ENCODE assay signal across 2 cellular contexts in the genomic region with DNA sequence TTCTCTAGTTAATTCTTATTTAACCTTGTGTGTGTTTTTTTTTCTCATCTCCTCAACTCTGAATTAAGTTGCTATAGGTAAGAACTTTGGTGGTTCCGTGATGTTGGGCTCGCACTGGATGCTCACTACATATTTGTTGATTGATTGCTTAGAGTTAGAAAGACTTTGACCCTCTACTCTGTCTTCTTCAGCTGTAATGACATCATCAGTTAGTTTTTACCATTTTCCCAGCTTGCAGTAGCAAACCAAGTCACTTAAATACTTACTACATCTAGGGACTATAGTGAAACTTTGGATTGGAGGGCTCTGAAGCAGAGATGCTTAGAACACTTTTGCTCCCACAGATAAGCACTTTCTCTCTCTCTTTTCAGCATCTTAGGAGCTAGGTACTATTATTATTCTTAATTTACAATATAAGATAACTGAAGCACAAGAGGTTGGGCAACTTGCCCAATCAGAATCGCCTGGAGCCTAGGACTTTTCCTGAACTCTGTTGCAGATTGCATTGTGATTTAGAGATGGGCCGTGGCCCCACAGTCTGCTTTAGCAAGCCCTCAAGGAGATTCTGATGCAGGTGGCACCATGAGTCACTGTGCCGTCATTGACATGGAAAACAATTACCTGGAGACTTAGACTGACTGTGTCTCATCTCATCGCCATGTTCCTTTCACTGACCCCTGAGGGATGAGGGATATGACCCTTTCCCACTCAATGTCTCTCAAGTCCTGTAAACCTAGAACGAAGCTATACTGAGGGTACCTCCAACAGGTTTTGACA.
TF ChIP-seq lines count a peak whose summit lies in the region.

No MANE protein-coding gene starts in this region.

TF ChIP-seq in HCT116, 20 proteins besides CTCF, POLR2A, EP300 and RAD21:
- TF ChIP-seq FOSL1 (IDR thresholded peaks at IDR 0.05; ENCODE audit: low read depth) (peak; percentile 47), CBX3 (IDR thresholded peaks at IDR 0.05; ENCODE audit: low read depth) (no peak), SIN3A (IDR thresholded peaks at IDR 0.05; ENCODE audit: low read depth) (no peak)

TF ChIP-seq in H1, 55 proteins besides CTCF, POLR2A, EP300 and RAD21:
- no peak for TF ChIP-seq HDAC2 (IDR thresholded peaks at IDR 0.05; ENCODE audit: borderline replicate concordance in 1 of 2, low read depth in 2 of 2, low read length in 2 of 2)
- TF ChIP-seq SP2 (IDR thresholded peaks at IDR 0.05; ENCODE audit: low read length), result no peak
- TF ChIP-seq CBX8 (IDR thresholded peaks at IDR 0.05; ENCODE audit: borderline replicate concordance, low read depth, low read length), result no peak
- no peak for TF ChIP-seq TAF7 (optimal IDR thresholded peaks at IDR 0.05; ENCODE audit: borderline replicate concordance, low read depth, low read length)
- no peak for TF ChIP-seq BCL11A (IDR thresholded peaks at IDR 0.05; ENCODE audit: low read depth in 2 of 2, low read length in 2 of 2)
- no peak for TF ChIP-seq CBX5 (IDR thresholded peaks at IDR 0.05; ENCODE audit: low read depth, low read length)
- no peak for TF ChIP-seq HDAC6 (IDR thresholded peaks at IDR 0.05; ENCODE audit: low read depth, low read length)
- TF ChIP-seq RFX5 (IDR thresholded peaks at IDR 0.05; ENCODE audit: borderline replicate concordance, low read depth, low read length), result no peak
- no peak for TF ChIP-seq CHD1 (IDR thresholded peaks at IDR 0.05; ENCODE audit: low read depth, low read length)
- no peak for TF ChIP-seq KDM4A (IDR thresholded peaks at IDR 0.05; ENCODE audit: low read depth, low read length, severe bottlenecking)
- TF ChIP-seq, protein P1, sequence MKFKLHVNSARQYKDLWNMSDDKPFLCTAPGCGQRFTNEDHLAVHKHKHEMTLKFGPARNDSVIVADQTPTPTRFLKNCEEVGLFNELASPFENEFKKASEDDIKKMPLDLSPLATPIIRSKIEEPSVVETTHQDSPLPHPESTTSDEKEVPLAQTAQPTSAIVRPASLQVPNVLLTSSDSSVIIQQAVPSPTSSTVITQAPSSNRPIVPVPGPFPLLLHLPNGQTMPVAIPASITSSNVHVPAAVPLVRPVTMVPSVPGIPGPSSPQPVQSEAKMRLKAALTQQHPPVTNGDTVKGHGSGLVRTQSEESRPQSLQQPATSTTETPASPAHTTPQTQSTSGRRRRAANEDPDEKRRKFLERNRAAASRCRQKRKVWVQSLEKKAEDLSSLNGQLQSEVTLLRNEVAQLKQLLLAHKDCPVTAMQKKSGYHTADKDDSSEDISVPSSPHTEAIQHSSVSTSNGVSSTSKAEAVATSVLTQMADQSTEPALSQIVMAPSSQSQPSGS (IDR thresholded peaks at IDR 0.05; ENCODE audit: low read length), result no peak
